ENCODE assay signal across 7 cellular contexts in genomic region chr19:52200755-52201391, GRCh38. TPM values are rescaled to one million over a fixed set of nuclear protein-coding genes. Genes with fewer than 3 reads are reported as not detected.
DNase-seq lines count a peak whose midpoint lies in the region; ATAC-seq and TF ChIP-seq lines count a peak whose summit lies in the region.
"Not testable (repeated sequence)": the region's sequence is repeated elsewhere in the genome, so short reads cannot be mapped to it uniquely, and the experiment has no call there.

No MANE protein-coding gene starts in this region.

- POLR2A ChIA-PET in SK-N-SH (lab: Yijun Ruan, JAX) = not testable (repeated sequence)

- H3K4me1 ChIP-seq in SK-N-SH (ENCODE audit: control insufficient read depth in 1 of 2, insufficient read depth in 2 of 2, low read depth in 1 of 2, low read length in 1 of 2) = peaks cover 2 to 14% of the 10 kb centered on the region in 2 experiments; a peak in 2 of 4 replicates
- peaks cover 26% of the 10 kb centered on the region for H3K4me1 ChIP-seq in mammary epithelial cell (ENCODE audit: insufficient read depth, low read length)
- H3K4me1 ChIP-seq in fibroblast of lung (ENCODE audit: control insufficient read depth, extremely low read depth, insufficient read depth, low read length); smooth muscle cell (ENCODE audit: low read depth): not testable (repeated sequence)
- H3K4me1 ChIP-seq in osteoblast (ENCODE audit: insufficient read depth, low read length) = peaks cover 14% of the 10 kb centered on the region
- H3K4me1 ChIP-seq in tibial artery = peaks cover 0 to 68% (median 36%) of the 10 kb centered on the region in 4 donors

- in situ Hi-C loops in mammary epithelial cell (cut with MboI; ENCODE audit: low sequenced_read_pairs in 2 of 2) = not testable (repeated sequence)

- H3K4me3 ChIP-seq in SK-N-SH (ENCODE audit: low read depth in 2 of 2, low read length in 1 of 2); mammary epithelial cell (replicated peaks in 1 of 3; ENCODE audit: insufficient read depth in 1 of 3, low read depth in 2 of 3, low read length in 3 of 3); fibroblast of lung (replicated peaks in 1 of 4; ENCODE audit: control extremely low read depth in 1 of 4, insufficient read depth in 1 of 4, low read depth in 3 of 4, low read length in 4 of 4); osteoblast (ENCODE audit: insufficient read depth, low read length); smooth muscle cell; tibial artery: not testable (repeated sequence)

- not testable (repeated sequence) for H2AFZ ChIP-seq in SK-N-SH (ENCODE audit: low read depth); mammary epithelial cell (ENCODE audit: low read depth, low read length); fibroblast of lung (ENCODE audit: low read length); osteoblast (ENCODE audit: low read length); smooth muscle cell (ENCODE audit: low read depth)

- DNase-seq in SK-N-SH; mammary epithelial cell; fibroblast of lung (ENCODE audit: low read depth in 2 of 2); left ventricle myocardium superior; osteoblast (ENCODE audit: insufficient read length, low spot score, missing footprints); smooth muscle cell (lab: John Stamatoyannopoulos, UW; ENCODE audit: unreplicated experiment); tibial artery: not testable (repeated sequence)

- TF ChIP-seq EP300 in SK-N-SH (IDR thresholded peaks at IDR 0.05; ENCODE audit: borderline replicate concordance in 1 of 2, low read depth in 1 of 2, low read length in 1 of 2) = not testable (repeated sequence)

- BruUV-seq in mammary epithelial cell (replicated peaks; lab: Mats Ljungman, UMichigan) = not testable (repeated sequence)

- H4K20me1 ChIP-seq in SK-N-SH (ENCODE audit: insufficient read depth) (peaks cover 53% of the 10 kb centered on the region), osteoblast (ENCODE audit: insufficient read depth, low read length) (peaks cover 71% of the 10 kb centered on the region), smooth muscle cell (ENCODE audit: low read depth) (peaks cover 100% of the 10 kb centered on the region)
- H4K20me1 ChIP-seq in mammary epithelial cell (ENCODE audit: insufficient read depth, low read length); fibroblast of lung (ENCODE audit: control insufficient read depth, extremely low read depth, insufficient read depth, low read length): not testable (repeated sequence)

- WGBS in SK-N-SH (ENCODE audit: low lambda C conversion rate) = 82% methylated on average over 17 of the region's 17 CpGs
- 87% methylated on average over 17 of the region's 17 CpGs for WGBS in mammary epithelial cell (ENCODE audit: low coverage, missing lambda C conversion rate)
- WGBS in smooth muscle cell (ENCODE audit: low lambda C conversion rate) = 75% methylated on average over 17 of the region's 17 CpGs

- not testable (repeated sequence) for H3K9me2 ChIP-seq in SK-N-SH

- H3K4me2 ChIP-seq in SK-N-SH; mammary epithelial cell (ENCODE audit: insufficient read depth, low read depth, low read length); fibroblast of lung (ENCODE audit: extremely low read depth, insufficient read depth, low read length): not testable (repeated sequence)
- H3K4me2 ChIP-seq in osteoblast (ENCODE audit: insufficient read depth, low read length) = peak overlapping the region; percentile 46
- H3K4me2 ChIP-seq in smooth muscle cell = peak overlapping the region; percentile 5

- not testable (repeated sequence) for H3K9ac ChIP-seq in SK-N-SH; mammary epithelial cell (ENCODE audit: insufficient read depth, low read length); fibroblast of lung (ENCODE audit: insufficient read depth, low read length)
- peak overlapping the region; percentile 33 for H3K9ac ChIP-seq in smooth muscle cell (ENCODE audit: low read depth)

- ATAC-seq in left ventricle myocardium superior = peak; percentile 7

- dilution Hi-C loops in mammary epithelial cell (cut with HindIII; ENCODE audit: low sequenced_read_pairs) = not testable (repeated sequence)

- H3K36me3 ChIP-seq in SK-N-SH (replicated peaks in 1 of 2; ENCODE audit: control insufficient read depth in 1 of 2, insufficient read depth in 2 of 2, low read length in 1 of 2) = peaks cover 39 to 68% of the 10 kb centered on the region in 2 experiments
- peaks cover 24% of the 10 kb centered on the region for H3K36me3 ChIP-seq in mammary epithelial cell (ENCODE audit: insufficient read depth, low read length)
- H3K36me3 ChIP-seq in fibroblast of lung (ENCODE audit: control insufficient read depth, insufficient read depth, low read length) = peaks cover 23% of the 10 kb centered on the region
- peaks cover 72% of the 10 kb centered on the region for H3K36me3 ChIP-seq in osteoblast (ENCODE audit: insufficient read depth, low read length)
- peaks cover 29% of the 10 kb centered on the region for H3K36me3 ChIP-seq in smooth muscle cell (ENCODE audit: low read depth)
- H3K36me3 ChIP-seq in tibial artery = peaks cover 35 to 75% (median 64%) of the 10 kb centered on the region in 3 donors

- not testable (repeated sequence) for H3K27me3 ChIP-seq in SK-N-SH (ENCODE audit: insufficient read depth); mammary epithelial cell (ENCODE audit: insufficient read depth, low read length); fibroblast of lung (ENCODE audit: control insufficient read depth, insufficient read depth, low read length); osteoblast (ENCODE audit: insufficient read depth, low read length); smooth muscle cell (ENCODE audit: low read depth); tibial artery

- H3K79me2 ChIP-seq in SK-N-SH (ENCODE audit: insufficient read depth) = peaks cover 93% of the 10 kb centered on the region
- peaks cover 98% of the 10 kb centered on the region for H3K79me2 ChIP-seq in mammary epithelial cell (ENCODE audit: insufficient read depth, low read length)
- peaks cover 89% of the 10 kb centered on the region for H3K79me2 ChIP-seq in fibroblast of lung (ENCODE audit: control insufficient read depth, insufficient read depth, low read length)
- H3K79me2 ChIP-seq in osteoblast (ENCODE audit: insufficient read depth, low read length) = peaks cover 97% of the 10 kb centered on the region
- peaks cover 88% of the 10 kb centered on the region for H3K79me2 ChIP-seq in smooth muscle cell (ENCODE audit: low read depth)

- not testable (repeated sequence) for TF ChIP-seq CTCF in SK-N-SH (IDR thresholded peaks at IDR 0.05); mammary epithelial cell (conservative IDR thresholded peaks at IDR 0.05 in 1 of 2, IDR thresholded peaks at IDR 0.05 in 1 of 2; ENCODE audit: extremely low read depth in 1 of 2, insufficient read depth in 1 of 2, low read depth in 1 of 2, low read length in 2 of 2); fibroblast of lung (conservative IDR thresholded peaks at IDR 0.05 in 1 of 2, IDR thresholded peaks at IDR 0.05 in 1 of 2; ENCODE audit: low read depth in 1 of 2, low read length in 2 of 2); osteoblast (IDR thresholded peaks at IDR 0.05; ENCODE audit: extremely low read depth, low read depth, low read length); smooth muscle cell (IDR thresholded peaks at IDR 0.05; ENCODE audit: borderline replicate concordance, insufficient read depth, poor library complexity, severe bottlenecking); tibial artery (IDR thresholded peaks at IDR 0.05)

- CTCF ChIA-PET in SK-N-SH (lab: Yijun Ruan, JAX); mammary epithelial cell (lab: Charles Lee; ENCODE audit: low non-redundant PET): not testable (repeated sequence)

- H3K27ac ChIP-seq in SK-N-SH (ENCODE audit: low read depth in 2 of 2, low read length in 1 of 2) (peak overlapping the region in 1 of 2 experiments; percentile 52; a peak in 1 of 4 replicates), mammary epithelial cell (ENCODE audit: insufficient read depth, low read depth, low read length) (peak overlapping the region; percentile 12), fibroblast of lung (ENCODE audit: insufficient read depth, low read length) (peak overlapping the region; percentile 30), osteoblast (ENCODE audit: low read depth, low read length) (peak overlapping the region; percentile 82), smooth muscle cell (ENCODE audit: low read depth) (peak overlapping the region; percentile 88), tibial artery (peak overlapping the region; percentile 70 to 73)

- intact Hi-C loops in mammary epithelial cell (cut with micrococcal nuclease); left ventricle myocardium superior (cut with micrococcal nuclease); tibial artery (cut with DNase I; ENCODE audit: low total_unique reads): not testable (repeated sequence)

- not testable (repeated sequence) for H3K9me3 ChIP-seq in SK-N-SH; mammary epithelial cell (replicated peaks; ENCODE audit: insufficient read depth, low read length); fibroblast of lung (ENCODE audit: control insufficient read depth, insufficient read depth, low read depth, low read length); osteoblast (ENCODE audit: low read depth, low read length); smooth muscle cell (replicated peaks; ENCODE audit: low read depth); tibial artery

- not testable (repeated sequence) for H3F3A ChIP-seq in SK-N-SH (replicated peaks; ENCODE audit: insufficient read depth); smooth muscle cell (ENCODE audit: low read depth)

- TF ChIP-seq RAD21 in SK-N-SH (IDR thresholded peaks at IDR 0.05; ENCODE audit: low read length) = not testable (repeated sequence)

RNA-seq across cellular contexts. Expression of gene PPP2R1A, which starts 11.0 kb away (rescaled TPM):
- polyA plus RNA-seq in SK-N-SH (2012; rRNA removed) (162 and 163 TPM in 2 replicates), mammary epithelial cell (203 TPM), fibroblast of lung (171 and 210 TPM in 2 replicates), smooth muscle cell (256 and 265 TPM in 2 replicates)
- polyA plus RNA-seq in SK-N-SH (2012; cell fraction: cytosol; rRNA removed) = 80.3 and 120 TPM in 2 replicates
- polyA plus RNA-seq in SK-N-SH (2012; cell fraction: nucleus; rRNA removed) = 159 and 228 TPM in 2 replicates
- total RNA-seq in mammary epithelial cell (100 to 1,000 TPM; 213 to 299 TPM), fibroblast of lung (86.8 and 115 TPM in 2 replicates), left ventricle myocardium superior (372 TPM), osteoblast (151 and 183 TPM in 2 replicates), smooth muscle cell (121 and 160 TPM in 2 replicates)
- polyA minus RNA-seq in mammary epithelial cell (288 TPM), fibroblast of lung (ENCODE audit: low replicate concordance) (567 and 788 TPM in 2 replicates)
- polyA plus RNA-seq in fibroblast of lung (2012) = 319 and 408 TPM in 2 replicates

RNA-seq across cellular contexts. Expression of gene ZNF836, which starts 29.5 kb away (rescaled TPM):
- 1.6 and 2.3 TPM in 2 replicates for polyA plus RNA-seq in SK-N-SH (2012; rRNA removed)
- 1.3 and 1.9 TPM in 2 replicates for polyA plus RNA-seq in SK-N-SH (2012; cell fraction: cytosol; rRNA removed)
- polyA plus RNA-seq in SK-N-SH (2012; cell fraction: nucleus; rRNA removed) = 7.0 TPM in 2 replicates
- total RNA-seq in mammary epithelial cell = 10 to 100 TPM; 10.0 to 11.2 TPM
- 3.1 TPM for polyA plus RNA-seq in mammary epithelial cell
- polyA minus RNA-seq in mammary epithelial cell = not detected
- total RNA-seq in fibroblast of lung = 10.0 and 13.2 TPM in 2 replicates
- polyA plus RNA-seq in fibroblast of lung = 3.1 and 5.9 TPM in 2 replicates
- polyA plus RNA-seq in fibroblast of lung (2012) = 5.3 and 6.5 TPM in 2 replicates
- polyA minus RNA-seq in fibroblast of lung (ENCODE audit: low replicate concordance) = 5.4 TPM in 1 of 2 replicates, not detected in the other
- total RNA-seq in left ventricle myocardium superior = 6.6 TPM
- 11.9 and 21.2 TPM in 2 replicates for total RNA-seq in osteoblast
- total RNA-seq in smooth muscle cell = 5.7 TPM in 2 replicates
- polyA plus RNA-seq in smooth muscle cell = 3.2 and 3.3 TPM in 2 replicates
